ENCODE assay signal across 1 cellular context in the genomic region with DNA sequence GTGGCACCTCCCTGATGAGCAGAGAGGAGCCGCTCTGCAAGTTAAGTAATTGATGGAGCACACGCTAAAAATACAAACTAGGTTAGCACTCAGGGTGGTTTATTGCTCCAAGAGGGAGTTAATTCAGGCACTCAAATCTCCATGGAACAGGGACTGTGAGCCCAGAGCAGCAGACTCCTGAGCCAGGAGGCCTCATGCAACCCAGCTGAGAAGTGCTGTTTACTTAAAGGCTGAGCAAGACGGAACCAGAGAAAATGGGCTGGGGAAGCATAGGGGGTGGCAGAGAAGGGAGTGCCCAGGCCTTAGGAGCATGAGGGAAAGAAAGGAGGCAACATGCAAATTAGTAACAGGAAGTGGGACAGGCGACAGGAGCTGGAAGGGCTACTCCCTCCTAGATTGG.
TF ChIP-seq lines count a peak whose summit lies in the region.

No MANE protein-coding gene starts in this region.

TF ChIP-seq in GM23338, 12 proteins besides CTCF, POLR2A, EP300 and RAD21:
- TF ChIP-seq ZNF462 (CRISPR knock-in tag; IDR thresholded peaks at IDR 0.05) (no peak), EZH2 (IDR thresholded peaks at IDR 0.05; ENCODE audit: low read depth, unreplicated experiment) (no peak), ZNF114 (CRISPR knock-in tag; IDR thresholded peaks at IDR 0.05) (no peak), POLR2AphosphoS5 (IDR thresholded peaks at IDR 0.05; ENCODE audit: low read depth) (no peak)
